1 cellular context compared by ENCODE assay signal in the genomic region with DNA sequence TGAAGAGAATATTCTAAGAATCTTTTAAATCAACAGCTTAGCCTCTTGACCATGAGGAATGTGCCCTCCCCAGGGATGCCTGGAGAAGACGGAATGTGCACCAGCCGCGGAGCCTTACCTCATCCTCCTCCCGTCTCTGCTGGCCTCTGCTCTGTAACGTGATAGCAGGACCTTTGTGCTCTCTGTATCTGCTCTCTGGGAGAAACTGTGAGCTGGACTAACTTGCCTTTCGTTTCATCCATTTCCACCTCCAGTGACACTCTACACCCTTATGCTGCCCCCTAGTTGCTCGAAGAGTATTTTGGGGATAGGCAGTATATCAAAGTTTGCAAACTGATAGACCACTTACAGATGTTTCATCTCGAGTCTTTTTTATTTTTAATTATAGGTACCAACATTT.
TF ChIP-seq lines count a peak whose summit lies in the region.

No MANE protein-coding gene starts in this region.

TF ChIP-seq in GM23338, 12 proteins besides CTCF, POLR2A, EP300 and RAD21 (continued from another document):
- TF ChIP-seq STAT1 (IDR thresholded peaks at IDR 0.05; ENCODE audit: unreplicated experiment) (no peak), ZNF114 (CRISPR knock-in tag; IDR thresholded peaks at IDR 0.05) (0 out of 2 replicates have a peak, but pooled peaks have one; percentile 58), EZH2phosphoT487 (IDR thresholded peaks at IDR 0.05; ENCODE audit: unreplicated experiment) (no peak), POLR2AphosphoS5 (IDR thresholded peaks at IDR 0.05; ENCODE audit: low read depth) (no peak), EZH2 (IDR thresholded peaks at IDR 0.05; ENCODE audit: low read depth, unreplicated experiment) (no peak), NANOG (IDR thresholded peaks at IDR 0.05; ENCODE audit: borderline replicate concordance) (no peak), ZNF331 (CRISPR knock-in tag; IDR thresholded peaks at IDR 0.05; ENCODE audit: low read depth) (no peak)
- TF ChIP-seq, protein P1, sequence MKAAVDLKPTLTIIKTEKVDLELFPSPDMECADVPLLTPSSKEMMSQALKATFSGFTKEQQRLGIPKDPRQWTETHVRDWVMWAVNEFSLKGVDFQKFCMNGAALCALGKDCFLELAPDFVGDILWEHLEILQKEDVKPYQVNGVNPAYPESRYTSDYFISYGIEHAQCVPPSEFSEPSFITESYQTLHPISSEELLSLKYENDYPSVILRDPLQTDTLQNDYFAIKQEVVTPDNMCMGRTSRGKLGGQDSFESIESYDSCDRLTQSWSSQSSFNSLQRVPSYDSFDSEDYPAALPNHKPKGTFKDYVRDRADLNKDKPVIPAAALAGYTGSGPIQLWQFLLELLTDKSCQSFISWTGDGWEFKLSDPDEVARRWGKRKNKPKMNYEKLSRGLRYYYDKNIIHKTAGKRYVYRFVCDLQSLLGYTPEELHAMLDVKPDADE (IDR thresholded peaks at IDR 0.05) = no peak
- TF ChIP-seq, protein P2, sequence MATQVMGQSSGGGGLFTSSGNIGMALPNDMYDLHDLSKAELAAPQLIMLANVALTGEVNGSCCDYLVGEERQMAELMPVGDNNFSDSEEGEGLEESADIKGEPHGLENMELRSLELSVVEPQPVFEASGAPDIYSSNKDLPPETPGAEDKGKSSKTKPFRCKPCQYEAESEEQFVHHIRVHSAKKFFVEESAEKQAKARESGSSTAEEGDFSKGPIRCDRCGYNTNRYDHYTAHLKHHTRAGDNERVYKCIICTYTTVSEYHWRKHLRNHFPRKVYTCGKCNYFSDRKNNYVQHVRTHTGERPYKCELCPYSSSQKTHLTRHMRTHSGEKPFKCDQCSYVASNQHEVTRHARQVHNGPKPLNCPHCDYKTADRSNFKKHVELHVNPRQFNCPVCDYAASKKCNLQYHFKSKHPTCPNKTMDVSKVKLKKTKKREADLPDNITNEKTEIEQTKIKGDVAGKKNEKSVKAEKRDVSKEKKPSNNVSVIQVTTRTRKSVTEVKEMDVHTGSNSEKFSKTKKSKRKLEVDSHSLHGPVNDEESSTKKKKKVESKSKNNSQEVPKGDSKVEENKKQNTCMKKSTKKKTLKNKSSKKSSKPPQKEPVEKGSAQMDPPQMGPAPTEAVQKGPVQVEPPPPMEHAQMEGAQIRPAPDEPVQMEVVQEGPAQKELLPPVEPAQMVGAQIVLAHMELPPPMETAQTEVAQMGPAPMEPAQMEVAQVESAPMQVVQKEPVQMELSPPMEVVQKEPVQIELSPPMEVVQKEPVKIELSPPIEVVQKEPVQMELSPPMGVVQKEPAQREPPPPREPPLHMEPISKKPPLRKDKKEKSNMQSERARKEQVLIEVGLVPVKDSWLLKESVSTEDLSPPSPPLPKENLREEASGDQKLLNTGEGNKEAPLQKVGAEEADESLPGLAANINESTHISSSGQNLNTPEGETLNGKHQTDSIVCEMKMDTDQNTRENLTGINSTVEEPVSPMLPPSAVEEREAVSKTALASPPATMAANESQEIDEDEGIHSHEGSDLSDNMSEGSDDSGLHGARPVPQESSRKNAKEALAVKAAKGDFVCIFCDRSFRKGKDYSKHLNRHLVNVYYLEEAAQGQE (IDR thresholded peaks at IDR 0.05; ENCODE audit: unreplicated experiment) = no peak
TF ChIP-seq in GM23338: peak in this region for 2.
